Comparison of ENCODE assay signal across 13 cellular contexts in the genomic region with DNA sequence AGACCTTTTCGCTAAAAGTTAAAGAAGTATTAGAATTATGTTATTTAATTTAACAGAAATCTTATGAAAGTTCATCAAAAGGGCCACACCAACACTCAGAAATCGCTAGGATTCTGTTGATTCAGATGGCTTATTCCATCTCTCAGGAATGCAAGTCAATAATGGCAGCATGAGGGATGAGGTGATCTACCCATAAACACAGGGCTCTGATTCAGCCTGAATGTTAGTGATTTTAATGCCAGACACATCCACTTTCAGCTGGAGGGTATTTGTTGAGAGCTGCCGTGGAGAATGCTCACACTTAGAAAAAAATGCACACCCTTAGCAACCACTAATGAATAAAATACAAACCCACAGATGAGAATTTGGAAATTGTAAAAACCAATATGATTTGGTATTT.
DNase-seq lines count a peak whose midpoint lies in the region; ATAC-seq and TF ChIP-seq lines count a peak whose summit lies in the region.
"Had no signal": no experiment of that assay in that cellular context is flagged by ENCODE, and none has a peak within 500 bp of the region (broad histone marks: within the 10 kb centered on the region; RNA-seq: fewer than 3 reads in every experiment).

No MANE protein-coding gene starts in this region.

- H3K27ac Mint-ChIP-seq in neural progenitor cell, result peak overlapping the region; percentile 40
- H3K27ac Mint-ChIP-seq: CD8-positive, alpha-beta memory T cell had no signal

- TF ChIP-seq CTCF in neural progenitor cell (IDR thresholded peaks at IDR 0.05), result no peak
- TF ChIP-seq CTCF in testis (IDR thresholded peaks at IDR 0.05), result no peak

- H3K79me2 ChIP-seq in neural progenitor cell (ENCODE audit: low read depth), result no peaks in the 10 kb centered on the region

- ATAC-seq in GM21381 (IDR thresholded peaks at IDR 0.05; ENCODE audit: unreplicated experiment), result no peak
- ATAC-seq: left colon had no signal

- no peaks in the 10 kb centered on the region for H3K36me3 Mint-ChIP-seq in neural progenitor cell

- H4K20me1 ChIP-seq in neural progenitor cell (ENCODE audit: low read depth), result no peaks in the 10 kb centered on the region

- 82 to 91% methylated on average over 3 of the region's 3 CpGs for WGBS in testis, 2 donors

- intact Hi-C loops in testis (cut with DNase I; ENCODE audit: low total_unique reads), result no loop called here

- H3K9ac ChIP-seq in neural progenitor cell, result no peak overlapping the region

- no peaks in the 10 kb centered on the region for H3F3A ChIP-seq in neural progenitor cell (ENCODE audit: low read depth)

- peak overlapping the region; percentile 41 for H3K27ac ChIP-seq in cingulate gyrus (ENCODE audit: low read depth, low read length)
- no peak overlapping the region for H3K27ac ChIP-seq in neural progenitor cell
- H3K27ac ChIP-seq in testis, result no peak overlapping the region
- H3K27ac ChIP-seq: thoracic aorta had no signal

- H2AFZ ChIP-seq in neural progenitor cell (replicated peaks), result no peak overlapping the region

- H3K27me3 ChIP-seq in neural progenitor cell, result no peaks in the 10 kb centered on the region
- H3K27me3 ChIP-seq in testis, result no peaks in the 10 kb centered on the region

- no peaks in the 10 kb centered on the region for H3K9me3 ChIP-seq in neural progenitor cell (ENCODE audit: low read depth)
- H3K9me3 ChIP-seq in testis, result no peaks in the 10 kb centered on the region
- H3K9me3 ChIP-seq: thoracic aorta had no signal

- peaks cover 10% of the 10 kb centered on the region for H3K4me1 ChIP-seq in neural progenitor cell
- peaks cover 4% of the 10 kb centered on the region for H3K4me1 ChIP-seq in testis

- DNase-seq in Ammon's horn (ENCODE audit: low spot score) (peak; percentile 53), M059J (ENCODE audit: low read depth) (peak; percentile 89), neural progenitor cell (ENCODE audit: low spot score) (no peak), SIG-M5 (lab: John Stamatoyannopoulos, UW) (no peak), testis (no peak)
- DNase-seq in NK-92 treated with Interleukin-12 subunit alpha and Interleukin-12 subunit beta, amount 100 ng/mL, for 24 hours (lab: John Stamatoyannopoulos, UW), result no peak
- DNase-seq: CD8-positive, alpha-beta memory T cell; left colon; posterior cingulate gyrus; T-helper 9 cell had no signal

- H3K4me3 ChIP-seq in neural progenitor cell, result no peak overlapping the region
- H3K4me3 ChIP-seq in testis, result no peak overlapping the region
- H3K4me3 ChIP-seq: thoracic aorta had no signal

- no peak overlapping the region for H3K4me2 ChIP-seq in neural progenitor cell

- TF ChIP-seq POLR2A in testis (IDR thresholded peaks at IDR 0.05), result no peak

- H3K9me3 Mint-ChIP-seq in neural progenitor cell, result peaks cover 2% of the 10 kb centered on the region

- H3K27me3 Mint-ChIP-seq in neural progenitor cell (ENCODE audit: insufficient read depth, low read depth), result no peaks in the 10 kb centered on the region
- H3K27me3 Mint-ChIP-seq: CD8-positive, alpha-beta memory T cell had no signal

- H3K36me3 ChIP-seq in neural progenitor cell, result no peaks in the 10 kb centered on the region
- no peaks in the 10 kb centered on the region for H3K36me3 ChIP-seq in testis (ENCODE audit: low read depth, missing control alignments)
- H3K36me3 ChIP-seq: thoracic aorta had no signal

- H3K4me3 Mint-ChIP-seq in neural progenitor cell, result no peak overlapping the region
- H3K4me3 Mint-ChIP-seq: CD8-positive, alpha-beta memory T cell had no signal

- peaks cover 25% of the 10 kb centered on the region for H3K4me1 Mint-ChIP-seq in neural progenitor cell
- H3K4me1 Mint-ChIP-seq: CD8-positive, alpha-beta memory T cell had no signal

Comparison
In these comparisons a context has a peak if more than half of its experiments do, and no peak if none do; other contexts are left out.
1. DNase-seq: peak in Ammon's horn (single experiment) and M059J (single experiment); none in neural progenitor cell (single experiment), NK-92 treated with Interleukin-12 subunit alpha and Interleukin-12 subunit beta, amount 100 ng/mL, for 24 hours (single experiment), SIG-M5 (single experiment) and testis (single experiment).